ENCODE assay signal across 1 cellular context in genomic region chr12:100234591-100235304, GRCh38.
TF ChIP-seq lines count a peak whose summit lies in the region.

No MANE protein-coding gene starts in this region.

TF ChIP-seq in H1, 55 proteins besides CTCF, POLR2A, EP300 and RAD21:
- TF ChIP-seq POU5F1 (IDR thresholded peaks at IDR 0.05; ENCODE audit: low read depth, low read length), result no peak
- no peak for TF ChIP-seq MAFK (IDR thresholded peaks at IDR 0.05; ENCODE audit: low read depth, low read length)
